Comparison of ENCODE assay signal across 5 cellular contexts in genomic region chr22:18234926-18235619, GRCh38.
DNase-seq lines count a peak whose midpoint lies in the region; ATAC-seq lines count a peak whose summit lies in the region.
"Not testable (repeated sequence)": the region's sequence is repeated elsewhere in the genome, so short reads cannot be mapped to it uniquely, and the experiment has no call there.

No MANE protein-coding gene starts in this region.

- POLR2A ChIA-PET in activated CD4-positive, alpha-beta T cell treated with anti-CD3 and anti-CD28 coated beads for 36 hours (lab: Charles Lee); activated CD4-positive, alpha-beta T cell treated with anti-CD3 and anti-CD28 coated beads, Interleukin-2, amount 10 ng/mL, durations not matched to agents 7 days and 5 days (lab: Charles Lee); activated naive CD8-positive, alpha-beta T cell treated with anti-CD3 and anti-CD28 coated beads, Interleukin-2, amount 10 ng/mL, durations not matched to agents 7 days and 5 days (lab: Charles Lee): not testable (repeated sequence)

- peak; percentile 39 for ATAC-seq in activated CD4-positive, alpha-beta T cell treated with anti-CD3 and anti-CD28 coated beads for 36 hours
- ATAC-seq in activated naive CD8-positive, alpha-beta T cell treated with anti-CD3 and anti-CD28 coated beads, Interleukin-2, amount 10 ng/mL, durations not matched to agents 7 days and 5 days (ENCODE audit: low read depth) = not testable (repeated sequence)

- not testable (repeated sequence) for H3K27ac Mint-ChIP-seq in activated CD4-positive, alpha-beta T cell treated with anti-CD3 and anti-CD28 coated beads for 36 hours; activated CD4-positive, alpha-beta T cell treated with anti-CD3 and anti-CD28 coated beads, Interleukin-2, amount 10 ng/mL, durations not matched to agents 7 days and 5 days; activated naive CD4-positive, alpha-beta T cell treated with anti-CD3 and anti-CD28 coated beads for 36 hours; activated naive CD8-positive, alpha-beta T cell treated with anti-CD3 and anti-CD28 coated beads, Interleukin-2, amount 10 ng/mL, durations not matched to agents 7 days and 5 days

- not testable (repeated sequence) for H3K4me1 Mint-ChIP-seq in activated CD4-positive, alpha-beta T cell treated with anti-CD3 and anti-CD28 coated beads for 36 hours; activated CD4-positive, alpha-beta T cell treated with anti-CD3 and anti-CD28 coated beads, Interleukin-2, amount 10 ng/mL, durations not matched to agents 7 days and 5 days; activated naive CD4-positive, alpha-beta T cell treated with anti-CD3 and anti-CD28 coated beads for 36 hours (ENCODE audit: low read depth); activated naive CD8-positive, alpha-beta T cell treated with anti-CD3 and anti-CD28 coated beads, Interleukin-2, amount 10 ng/mL, durations not matched to agents 7 days and 5 days

- CTCF ChIA-PET in activated CD4-positive, alpha-beta T cell treated with anti-CD3 and anti-CD28 coated beads for 36 hours (lab: Charles Lee); activated CD4-positive, alpha-beta T cell treated with anti-CD3 and anti-CD28 coated beads, Interleukin-2, amount 10 ng/mL, durations not matched to agents 7 days and 5 days (lab: Charles Lee); activated naive CD4-positive, alpha-beta T cell treated with anti-CD3 and anti-CD28 coated beads for 36 hours (lab: Charles Lee): not testable (repeated sequence)

- intact Hi-C loops in activated CD4-positive, alpha-beta T cell treated with anti-CD3 and anti-CD28 coated beads for 36 hours (cut with DNase I, micrococcal nuclease); activated naive CD4-positive, alpha-beta T cell treated with anti-CD3 and anti-CD28 coated beads for 36 hours (cut with micrococcal nuclease): not testable (repeated sequence)

- not testable (repeated sequence) for H3K27me3 Mint-ChIP-seq in activated CD4-positive, alpha-beta T cell treated with anti-CD3 and anti-CD28 coated beads for 36 hours; activated CD4-positive, alpha-beta T cell treated with anti-CD3 and anti-CD28 coated beads, Interleukin-2, amount 10 ng/mL, durations not matched to agents 7 days and 5 days; activated naive CD4-positive, alpha-beta T cell treated with anti-CD3 and anti-CD28 coated beads for 36 hours (ENCODE audit: low read depth); activated naive CD8-positive, alpha-beta T cell treated with anti-CD3 and anti-CD28 coated beads, Interleukin-2, amount 10 ng/mL, durations not matched to agents 7 days and 5 days

- not testable (repeated sequence) for H3K36me3 Mint-ChIP-seq in activated CD4-positive, alpha-beta T cell treated with anti-CD3 and anti-CD28 coated beads for 36 hours (ENCODE audit: low read depth); activated CD4-positive, alpha-beta T cell treated with anti-CD3 and anti-CD28 coated beads, Interleukin-2, amount 10 ng/mL, durations not matched to agents 7 days and 5 days (ENCODE audit: low read depth); activated naive CD4-positive, alpha-beta T cell treated with anti-CD3 and anti-CD28 coated beads for 36 hours (ENCODE audit: low read depth); activated naive CD8-positive, alpha-beta T cell treated with anti-CD3 and anti-CD28 coated beads, Interleukin-2, amount 10 ng/mL, durations not matched to agents 7 days and 5 days

- DNase-seq in activated CD4-positive, alpha-beta T cell treated with anti-CD3 and anti-CD28 coated beads for 36 hours = peak; percentile 3
- DNase-seq in activated CD4-positive, alpha-beta T cell treated with anti-CD3 and anti-CD28 coated beads, Interleukin-2, amount 10 ng/mL, durations not matched to agents 7 days and 5 days = peak; percentile 4
- DNase-seq in activated naive CD4-positive, alpha-beta T cell treated with anti-CD3 and anti-CD28 coated beads for 36 hours = peak; percentile 3
- peak; percentile 32 for DNase-seq in activated naive CD8-positive, alpha-beta T cell treated with anti-CD3 and anti-CD28 coated beads, Interleukin-2, amount 10 ng/mL, durations not matched to agents 7 days and 5 days
- DNase-seq in ureter (ENCODE audit: low spot score) = peak; percentile 14

- not testable (repeated sequence) for H3K9me3 Mint-ChIP-seq in activated CD4-positive, alpha-beta T cell treated with anti-CD3 and anti-CD28 coated beads for 36 hours (ENCODE audit: low read depth); activated CD4-positive, alpha-beta T cell treated with anti-CD3 and anti-CD28 coated beads, Interleukin-2, amount 10 ng/mL, durations not matched to agents 7 days and 5 days; activated naive CD4-positive, alpha-beta T cell treated with anti-CD3 and anti-CD28 coated beads for 36 hours; activated naive CD8-positive, alpha-beta T cell treated with anti-CD3 and anti-CD28 coated beads, Interleukin-2, amount 10 ng/mL, durations not matched to agents 7 days and 5 days

- H3K4me3 Mint-ChIP-seq in activated CD4-positive, alpha-beta T cell treated with anti-CD3 and anti-CD28 coated beads for 36 hours; activated CD4-positive, alpha-beta T cell treated with anti-CD3 and anti-CD28 coated beads, Interleukin-2, amount 10 ng/mL, durations not matched to agents 7 days and 5 days; activated naive CD4-positive, alpha-beta T cell treated with anti-CD3 and anti-CD28 coated beads for 36 hours; activated naive CD8-positive, alpha-beta T cell treated with anti-CD3 and anti-CD28 coated beads, Interleukin-2, amount 10 ng/mL, durations not matched to agents 7 days and 5 days: not testable (repeated sequence)
